ENCODE assay signal across 8 cellular contexts in the genomic region with DNA sequence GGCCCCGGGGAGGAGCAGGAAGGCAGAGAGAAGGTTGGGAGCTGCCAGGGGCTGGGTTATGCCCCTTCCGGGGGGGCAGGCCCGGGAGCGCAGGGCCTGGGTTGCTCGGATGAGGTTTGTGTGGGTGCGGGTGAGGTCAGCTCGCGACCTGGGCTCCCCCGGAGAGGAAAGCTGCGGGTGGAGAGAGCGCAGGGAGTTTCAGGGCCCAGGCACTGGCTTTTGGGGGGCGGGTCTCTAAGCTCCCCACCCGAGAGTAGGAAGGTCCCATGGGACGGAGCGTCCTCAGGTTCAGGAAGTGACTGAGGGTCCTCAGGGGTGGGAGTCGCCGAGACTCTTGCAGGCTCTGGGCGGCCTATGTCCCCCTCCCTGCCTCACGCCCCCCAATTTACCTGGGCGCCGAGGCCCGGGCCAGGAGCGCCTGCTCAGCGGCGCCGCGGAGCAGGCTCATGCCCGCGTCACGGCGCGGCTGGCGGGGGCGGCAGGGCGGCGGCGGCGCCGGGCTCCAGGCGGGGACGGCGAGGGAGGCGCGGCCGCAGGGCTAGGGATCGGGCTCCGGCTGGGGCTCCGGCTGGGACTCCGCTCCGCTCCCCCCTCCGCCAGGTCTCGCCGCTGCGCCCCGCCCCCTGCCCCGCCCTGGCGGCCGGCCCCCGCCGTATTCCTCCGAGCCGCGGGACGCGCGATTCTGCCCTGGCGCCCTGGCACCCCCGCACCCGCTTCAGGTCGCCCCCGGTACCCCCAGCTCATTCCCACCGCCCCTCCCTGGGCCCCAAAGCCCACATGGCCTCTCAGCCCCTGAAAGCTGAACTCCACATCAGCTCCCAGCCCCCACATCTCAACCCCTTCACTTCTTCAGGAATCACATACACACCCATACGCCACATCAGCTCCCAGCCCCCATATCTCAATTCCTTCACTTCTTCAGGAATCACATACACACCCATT. TPM values are rescaled to one million over a fixed set of nuclear protein-coding genes. Genes with fewer than 3 reads are reported as not detected.
A peak's percentile ranks its signal among the peaks of the same experiment; 100 is the strongest.
DNase-seq lines count a peak whose midpoint lies in the region; TF ChIP-seq lines count a peak whose summit lies in the region.

A gene (minus strand): TSS at position 578 of the 942 bp plus-strand sequence. CDS start 6,986 bp downstream, outside the sequence.

- no peak for TF ChIP-seq POLR2A in testis (IDR thresholded peaks at IDR 0.05)

- no peak within 1 kb of the TSS for H3K27ac ChIP-seq in HUES48 (ENCODE audit: low read depth, low read length)
- peak within 1 kb of the TSS in 1 of 2 experiments; percentile 94; a peak in 2 of 4 replicates for H3K27ac ChIP-seq in SK-N-SH (ENCODE audit: low read depth in 2 of 2, low read length in 1 of 2)
- H3K27ac ChIP-seq in osteoblast (ENCODE audit: low read depth, low read length), result peak within 1 kb of the TSS; percentile 53
- peak within 1 kb of the TSS; percentile 4 to 59 for H3K27ac ChIP-seq in testis

- TF ChIP-seq CTCF in Caco-2 (IDR thresholded peaks at IDR 0.05; ENCODE audit: insufficient read depth in 1 of 2, low read depth in 1 of 2, low read length in 1 of 2, severe bottlenecking in 1 of 2, unreplicated experiment in 1 of 2) (no peak), GM20000 (IDR thresholded peaks at IDR 0.05; ENCODE audit: extremely low read depth, missing control alignments) (no peak), SK-N-SH (IDR thresholded peaks at IDR 0.05) (no peak), osteoblast (IDR thresholded peaks at IDR 0.05; ENCODE audit: extremely low read depth, low read depth, low read length) (no peak), testis (IDR thresholded peaks at IDR 0.05) (no peak)

- H3K36me3 Mint-ChIP-seq in Caco-2 (ENCODE audit: insufficient read depth, unreplicated experiment), result peaks cover 10% of the 10 kb centered on the region
- no peaks in the 10 kb centered on the region for H3K36me3 Mint-ChIP-seq in activated naive CD4-positive, alpha-beta T cell treated with anti-CD3 and anti-CD28 coated beads, Interleukin-2, amount 50 U/mL, for 24 hours

- H3K27me3 ChIP-seq in Caco-2 (replicated peaks; ENCODE audit: control insufficient read depth, insufficient read depth, low read length) (no peaks in the 10 kb centered on the region), HUES48 (ENCODE audit: control insufficient read depth, insufficient read depth, low read length) (peaks cover 13% of the 10 kb centered on the region), SK-N-SH (ENCODE audit: insufficient read depth) (no peaks in the 10 kb centered on the region), osteoblast (ENCODE audit: insufficient read depth, low read length) (peaks cover 6% of the 10 kb centered on the region), testis (no peaks in the 10 kb centered on the region)

- peak; percentile 83 to 93 for DNase-seq in Caco-2
- peak; percentile 97 for DNase-seq in GM20000 (ENCODE audit: low spot score)
- peak; percentile 98 for DNase-seq in SK-N-SH
- peak; percentile 73 for DNase-seq in glomerular visceral epithelial cell (ENCODE audit: extremely low spot score)
- peak; percentile 100 for DNase-seq in osteoblast (ENCODE audit: insufficient read length, low spot score, missing footprints)
- DNase-seq in testis, result peak; percentile 86

- H3K27me3 Mint-ChIP-seq in Caco-2 (ENCODE audit: insufficient read depth, unreplicated experiment), result no peaks in the 10 kb centered on the region
- no peaks in the 10 kb centered on the region for H3K27me3 Mint-ChIP-seq in activated naive CD4-positive, alpha-beta T cell treated with anti-CD3 and anti-CD28 coated beads, Interleukin-2, amount 50 U/mL, for 24 hours

- peak within 1 kb of the TSS; percentile 95 for H3K4me3 Mint-ChIP-seq in Caco-2 (ENCODE audit: unreplicated experiment)
- H3K4me3 Mint-ChIP-seq in activated naive CD4-positive, alpha-beta T cell treated with anti-CD3 and anti-CD28 coated beads, Interleukin-2, amount 50 U/mL, for 24 hours, result peak within 1 kb of the TSS; percentile 86

- WGBS in SK-N-SH (ENCODE audit: low lambda C conversion rate), result 4% methylated on average over 23 of the region's 73 CpGs
- 1% methylated on average over 14 to 70 of the region's 73 CpGs for WGBS in testis, 2 donors

- H2AFZ ChIP-seq in SK-N-SH (ENCODE audit: low read depth) (peak within 1 kb of the TSS; percentile 89), osteoblast (ENCODE audit: low read length) (peak within 1 kb of the TSS; percentile 96)

- no peaks in the 10 kb centered on the region for H4K20me1 ChIP-seq in SK-N-SH (ENCODE audit: insufficient read depth)
- H4K20me1 ChIP-seq in osteoblast (ENCODE audit: insufficient read depth, low read length), result no peaks in the 10 kb centered on the region

- H3K79me2 ChIP-seq in SK-N-SH (ENCODE audit: insufficient read depth) (no peaks in the 10 kb centered on the region; the same call in 1 of the 2 replicates), osteoblast (ENCODE audit: insufficient read depth, low read length) (no peaks in the 10 kb centered on the region)

- peaks cover 4% of the 10 kb centered on the region for H3F3A ChIP-seq in SK-N-SH (replicated peaks; ENCODE audit: insufficient read depth)

- no peak for TF ChIP-seq EP300 in SK-N-SH (IDR thresholded peaks at IDR 0.05; ENCODE audit: borderline replicate concordance in 1 of 2, low read depth in 1 of 2, low read length in 1 of 2)

- H3K4me3 ChIP-seq in Caco-2 (ENCODE audit: low read depth, low read length) (peak within 1 kb of the TSS; percentile 67), HUES48 (ENCODE audit: low read depth, low read length) (peak within 1 kb of the TSS; percentile 91), SK-N-SH (ENCODE audit: low read depth in 2 of 2, low read length in 1 of 2) (peak within 1 kb of the TSS; percentile 67 to 83), osteoblast (ENCODE audit: insufficient read depth, low read length) (peak within 1 kb of the TSS; percentile 86), testis (peak within 1 kb of the TSS; percentile 65 to 72)

- peaks cover 32% of the 10 kb centered on the region for H3K4me1 Mint-ChIP-seq in Caco-2 (ENCODE audit: low read depth, unreplicated experiment)
- peaks cover 23% of the 10 kb centered on the region for H3K4me1 Mint-ChIP-seq in activated naive CD4-positive, alpha-beta T cell treated with anti-CD3 and anti-CD28 coated beads, Interleukin-2, amount 50 U/mL, for 24 hours

- H3K9ac ChIP-seq in HUES48 (ENCODE audit: low read depth, low read length) (no peak within 1 kb of the TSS), SK-N-SH (peak within 1 kb of the TSS; percentile 64)

- peak within 1 kb of the TSS; percentile 94 for H3K27ac Mint-ChIP-seq in Caco-2 (ENCODE audit: unreplicated experiment)
- H3K27ac Mint-ChIP-seq in activated naive CD4-positive, alpha-beta T cell treated with anti-CD3 and anti-CD28 coated beads, Interleukin-2, amount 50 U/mL, for 24 hours, result peak within 1 kb of the TSS; percentile 68

- intact Hi-C loops in Caco-2 (cut with micrococcal nuclease; ENCODE audit: unreplicated experiment), result no loop called here
- intact Hi-C loops in testis (cut with DNase I; ENCODE audit: low total_unique reads), result no loop called here

- H3K4me2 ChIP-seq in SK-N-SH, result peak within 1 kb of the TSS; percentile 97
- H3K4me2 ChIP-seq in osteoblast (ENCODE audit: insufficient read depth, low read length), result peak within 1 kb of the TSS; percentile 89

- POLR2A ChIA-PET in Caco-2 (lab: Charles Lee), result interaction anchor here (0.6 to 1.6 kb wide), 3 partner anchors 24 to 42 kb away, joined by 3 to 5 read pairs (median 3); a partner anchor contains a TSS
- POLR2A ChIA-PET in SK-N-SH (lab: Yijun Ruan, JAX), result interaction anchor here (1.0 to 10.0 kb wide), 5 partner anchors 13 to 31 kb away, joined by 4 to 152 read pairs (median 10); a partner anchor contains a TSS

- no peaks in the 10 kb centered on the region for H3K9me2 ChIP-seq in SK-N-SH

- H3K4me1 ChIP-seq in Caco-2 (peaks cover 31% of the 10 kb centered on the region), HUES48 (ENCODE audit: control insufficient read depth, insufficient read depth, low read length) (0 out of 2 replicates have a peak, but pooled peaks cover 3% of the 10 kb centered on the region), SK-N-SH (ENCODE audit: control insufficient read depth in 1 of 2, insufficient read depth in 2 of 2, low read depth in 1 of 2, low read length in 1 of 2) (peaks cover 0 to 42% of the 10 kb centered on the region in 2 experiments; a peak in 1 of 4 replicates), osteoblast (ENCODE audit: insufficient read depth, low read length) (peaks cover 13% of the 10 kb centered on the region), testis (peaks cover 12% of the 10 kb centered on the region)

- CTCF ChIA-PET in Caco-2 (lab: Charles Lee), result interaction anchor here (0.7 to 2.8 kb wide), 2 partner anchors 11 to 33 kb away, joined by 5 to 17 read pairs; no protein-coding TSS in a partner anchor
- CTCF ChIA-PET in SK-N-SH (lab: Yijun Ruan, JAX), result interaction anchor here (0.8 to 21.0 kb wide), 6 partner anchors 9 to 90 kb away, joined by 3 to 354 read pairs (median 5); no protein-coding TSS in a partner anchor

- H3K36me3 ChIP-seq in Caco-2 (ENCODE audit: control insufficient read depth, insufficient read depth, low read length), result no peaks in the 10 kb centered on the region
- no peaks in the 10 kb centered on the region for H3K36me3 ChIP-seq in HUES48 (ENCODE audit: control insufficient read depth, insufficient read depth, low read length)
- no peaks in the 10 kb centered on the region for H3K36me3 ChIP-seq in SK-N-SH (replicated peaks in 1 of 2; ENCODE audit: control insufficient read depth in 1 of 2, insufficient read depth in 2 of 2, low read length in 1 of 2)
- no peaks in the 10 kb centered on the region for H3K36me3 ChIP-seq in osteoblast (ENCODE audit: insufficient read depth, low read length)
- no peaks in the 10 kb centered on the region for H3K36me3 ChIP-seq in testis (ENCODE audit: low read depth, missing control alignments)

- no peaks in the 10 kb centered on the region for H3K9me3 Mint-ChIP-seq in Caco-2 (ENCODE audit: unreplicated experiment)
- no peaks in the 10 kb centered on the region for H3K9me3 Mint-ChIP-seq in activated naive CD4-positive, alpha-beta T cell treated with anti-CD3 and anti-CD28 coated beads, Interleukin-2, amount 50 U/mL, for 24 hours

- H3K9me3 ChIP-seq in Caco-2 (no peaks in the 10 kb centered on the region), HUES48 (ENCODE audit: control insufficient read depth, insufficient read depth, low read length) (no peaks in the 10 kb centered on the region), SK-N-SH (no peaks in the 10 kb centered on the region), osteoblast (ENCODE audit: low read depth, low read length) (no peaks in the 10 kb centered on the region), testis (no peaks in the 10 kb centered on the region)

- BruUV-seq in Caco-2 (replicated peaks; lab: Mats Ljungman, UMichigan), result TSS peak; percentile 49

- TF ChIP-seq RAD21 in SK-N-SH (IDR thresholded peaks at IDR 0.05; ENCODE audit: low read length), result no peak

TF ChIP-seq in SK-N-SH, 30 proteins besides CTCF, POLR2A, EP300 and RAD21 (continues in another document):
- TF ChIP-seq MXI1 (IDR thresholded peaks at IDR 0.05; ENCODE audit: low read depth, low read length), result peak; percentile 34; the same call in 1 of the 2 replicates

RNA-seq across cellular contexts. Expression of the gene that starts here (rescaled TPM):
- total RNA-seq in Caco-2 (2022) (111 and 122 TPM in 2 replicates), osteoblast (27.1 and 29.0 TPM in 2 replicates), testis (10 to 100 TPM; 25.3 to 32.9 TPM)
- polyA plus RNA-seq in SK-N-SH (2012; rRNA removed) (28.4 and 36.9 TPM in 2 replicates), testis (ENCODE audit: insufficient read depth, low read depth, low replicate concordance) (15.5 TPM)
- polyA plus RNA-seq in SK-N-SH (2012; cell fraction: cytosol; rRNA removed), result 15.8 and 25.8 TPM in 2 replicates
- polyA plus RNA-seq in SK-N-SH (2012; cell fraction: nucleus; rRNA removed), result 45.1 and 47.5 TPM in 2 replicates
